Comparison of ENCODE assay signal across 8 cellular contexts in the genomic region with DNA sequence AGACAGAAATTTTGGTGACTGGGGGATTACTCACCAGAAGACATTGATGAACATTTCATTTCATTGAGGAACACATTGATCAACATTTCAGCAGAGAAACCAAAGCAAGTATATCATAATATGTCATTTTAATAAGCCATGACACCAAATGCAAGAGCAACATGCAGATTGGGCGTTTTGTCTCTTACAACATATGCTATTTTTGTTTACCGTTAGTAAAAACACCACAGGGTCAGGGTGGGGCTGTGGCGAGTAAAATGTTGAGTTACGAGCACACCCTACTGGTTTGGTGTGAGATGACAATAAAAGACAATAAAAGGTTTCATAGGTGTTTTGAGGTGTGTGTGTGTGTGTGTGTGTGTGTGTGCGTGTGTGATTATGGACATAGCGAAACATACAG.
DNase-seq lines count a peak whose midpoint lies in the region; ATAC-seq, FAIRE-seq and TF ChIP-seq lines count a peak whose summit lies in the region.
"Had no signal": no experiment of that assay in that cellular context is flagged by ENCODE, and none has a peak within 500 bp of the region (broad histone marks: within the 10 kb centered on the region; RNA-seq: fewer than 3 reads in every experiment).

No MANE protein-coding gene starts in this region.

- RAD21 ChIA-PET in GM12878 (lab: Charles Lee; ENCODE audit: unreplicated experiment): interaction anchor here (0.9 to 1.2 kb wide), 3 partner anchors 10 to 501 kb away, joined by 3 to 6 read pairs (median 3); no protein-coding TSS in a partner anchor

- TF ChIP-seq CTCF in GM12874 (IDR thresholded peaks at IDR 0.05; ENCODE audit: insufficient read depth, low read depth, low read length): peak; percentile 28; the same call in 1 of the 2 replicates
- peak; percentile 29 to 51 (median 36); a peak in 4 of 6 replicates for TF ChIP-seq CTCF in GM12878 (IDR thresholded peaks at IDR 0.05 in 2 of 3, conservative IDR thresholded peaks at IDR 0.05 in 1 of 3; ENCODE audit: control insufficient read depth in 2 of 3, extremely low read depth in 1 of 3, insufficient read depth in 1 of 3, low read depth in 3 of 3, low read length in 3 of 3)
- TF ChIP-seq CTCF in osteocyte (IDR thresholded peaks at IDR 0.05): peak; percentile 47
- peak in 1 of 4 experiments; percentile 9 for TF ChIP-seq CTCF in sigmoid colon (IDR thresholded peaks at IDR 0.05)

- H3K27me3 Mint-ChIP-seq in osteocyte (ENCODE audit: unreplicated experiment): no peaks in the 10 kb centered on the region

- no peaks in the 10 kb centered on the region for H3K4me1 Mint-ChIP-seq in osteocyte (ENCODE audit: unreplicated experiment)

- TF ChIP-seq RAD21 in Ishikawa (IDR thresholded peaks at IDR 0.05; ENCODE audit: low read depth): peak; percentile 61
- peak; percentile 77 for TF ChIP-seq RAD21 in GM12878 (IDR thresholded peaks at IDR 0.05; ENCODE audit: insufficient read depth, low read depth, low read length)

- H3K4me2 ChIP-seq in GM12878 (ENCODE audit: control insufficient read depth, insufficient read depth): no peak overlapping the region

- H4K20me1 ChIP-seq in GM12878 (ENCODE audit: control insufficient read depth, insufficient read depth): no peaks in the 10 kb centered on the region

- peak; percentile 85 for FAIRE-seq in GM12878 (lab: Jason Lieb, UNC)
- FAIRE-seq: colon had no signal

- 33% methylated on average over 6 of the region's 6 CpGs for WGBS in GM12878 (ENCODE audit: insufficient coverage, insufficient replicate concordance, low lambda C conversion rate, missing lambda C conversion rate)
- 11 to 60% methylated on average over 6 of the region's 6 CpGs for WGBS in sigmoid colon, 2 donors

- intact Hi-C loops in GM12878 (cut with micrococcal nuclease; ENCODE audit: unreplicated experiment) (loop anchor here (1.0 to 5.0 kb wide), 4 partner anchors 202 to 715 kb away; no protein-coding TSS in a partner anchor), sigmoid colon (cut with DNase I) (no loop called here)

- H3K79me2 ChIP-seq in GM12878 (ENCODE audit: control insufficient read depth, insufficient read depth, low read length): no peaks in the 10 kb centered on the region

- H3K4me3 Mint-ChIP-seq in osteocyte (ENCODE audit: unreplicated experiment): no peak overlapping the region

- SMC1A ChIA-PET in GM12878 (lab: Charles Lee; ENCODE audit: uncharacterized antibody, unreplicated experiment): interaction anchor here (0.6 to 4.5 kb wide), 6 partner anchors 10 to 721 kb away, joined by 3 to 24 read pairs (median 4); no protein-coding TSS in a partner anchor

- H2AFZ ChIP-seq in GM12878 (ENCODE audit: control insufficient read depth, low read depth, low read length): no peak overlapping the region

- in situ Hi-C loops in GM12878 (cut with MboI): loop anchor here (10.0 kb wide), 1 partner anchor 512 kb away; no protein-coding TSS in a partner anchor

- H3K9ac ChIP-seq in GM12878 (ENCODE audit: control insufficient read depth, insufficient read depth, low read length): no peak overlapping the region

- H3K27ac Mint-ChIP-seq in osteocyte (ENCODE audit: unreplicated experiment): no peak overlapping the region

- POLR2A ChIA-PET in GM12878 (lab: Charles Lee): interaction anchor here (0.5 kb wide), 1 partner anchor 23 kb away, joined by 3 read pairs; no protein-coding TSS in a partner anchor

- DNase-seq in GM12878 (ENCODE audit: low read depth, low spot score) (no peak), osteocyte (ENCODE audit: extremely low spot score, unreplicated experiment) (no peak), sigmoid colon (no peak)
- no peak for DNase-seq in activated T-cell treated with anti-CD3 and anti-CD28 coated beads, Interleukin-2, amount 50 U/mL, for 1 hour

- CTCF ChIA-PET in GM12878 (lab: Yijun Ruan, JAX): interaction anchor here (0.6 to 2.0 kb wide), 7 partner anchors 15 to 564 kb away, joined by 3 to 8 read pairs (median 4); no protein-coding TSS in a partner anchor

- no TSS peak for BruUV-seq in GM12878 (replicated peaks; lab: Mats Ljungman, UMichigan)

- TF ChIP-seq POLR2A in GM12878 (IDR thresholded peaks at IDR 0.05; ENCODE audit: low read depth, low read length) (no peak), sigmoid colon (IDR thresholded peaks at IDR 0.05) (no peak)

- H3K4me3 ChIP-seq in GM12878 (no peak overlapping the region), sigmoid colon (no peak overlapping the region)

- no peak for TF ChIP-seq EP300 in Ishikawa (IDR thresholded peaks at IDR 0.05; ENCODE audit: borderline replicate concordance)
- no peak for TF ChIP-seq EP300 in GM12878 (IDR thresholded peaks at IDR 0.05; ENCODE audit: borderline replicate concordance in 1 of 2, control insufficient read depth in 1 of 2, low read depth in 2 of 2, low read length in 2 of 2)
- TF ChIP-seq EP300 in sigmoid colon (IDR thresholded peaks at IDR 0.05): no peak

- peak; percentile 87 for ATAC-seq in GM12878
- ATAC-seq in GM19351 (IDR thresholded peaks at IDR 0.05; ENCODE audit: unreplicated experiment): no peak

- H3K4me1 ChIP-seq in GM12878 (ENCODE audit: control insufficient read depth, insufficient read depth, low read length) (no peaks in the 10 kb centered on the region), sigmoid colon (peaks cover 0 to 10% (median 2%) of the 10 kb centered on the region in 4 donors)

- H3K27me3 ChIP-seq in GM12878 (replicated peaks in 1 of 2; ENCODE audit: control insufficient read depth in 2 of 2, insufficient read depth in 2 of 2, low read length in 1 of 2) (no peaks in the 10 kb centered on the region), sigmoid colon (no peaks in the 10 kb centered on the region)

- H3K9me3 Mint-ChIP-seq in osteocyte (ENCODE audit: unreplicated experiment): no peaks in the 10 kb centered on the region

- H3K27ac ChIP-seq in GM12878 (ENCODE audit: control insufficient read depth, insufficient read depth): no peak overlapping the region
- no peak overlapping the region for H3K27ac ChIP-seq in sigmoid colon

- H3K36me3 ChIP-seq in GM12878 (ENCODE audit: control insufficient read depth in 2 of 2, insufficient read depth in 2 of 2, low read length in 1 of 2) (no peaks in the 10 kb centered on the region), sigmoid colon (no peaks in the 10 kb centered on the region)

- no peaks in the 10 kb centered on the region for H3K36me3 Mint-ChIP-seq in osteocyte (ENCODE audit: unreplicated experiment)

- H3K9me3 ChIP-seq in GM12878 (replicated peaks; ENCODE audit: control insufficient read depth, insufficient read depth, low read length) (no peaks in the 10 kb centered on the region), sigmoid colon (no peaks in the 10 kb centered on the region)

TF ChIP-seq in Ishikawa, 13 proteins besides CTCF, POLR2A, EP300 and RAD21 (continues in another document):
- no peak for TF ChIP-seq TAF1 (IDR thresholded peaks at IDR 0.05; ENCODE audit: low read depth)
- TF ChIP-seq, protein P1, sequence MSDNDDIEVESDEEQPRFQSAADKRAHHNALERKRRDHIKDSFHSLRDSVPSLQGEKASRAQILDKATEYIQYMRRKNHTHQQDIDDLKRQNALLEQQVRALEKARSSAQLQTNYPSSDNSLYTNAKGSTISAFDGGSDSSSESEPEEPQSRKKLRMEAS (IDR thresholded peaks at IDR 0.05): no peak
- no peak for TF ChIP-seq YY1 (IDR thresholded peaks at IDR 0.05; ENCODE audit: low read depth)
- no peak for TF ChIP-seq CREB1 (IDR thresholded peaks at IDR 0.05; ENCODE audit: low read depth)

TF ChIP-seq in GM12878, 131 proteins besides CTCF, POLR2A, EP300 and RAD21:
- TF ChIP-seq SMC3 (IDR thresholded peaks at IDR 0.05; ENCODE audit: borderline replicate concordance, low read length) (peak; percentile 53; the same call in 1 of the 2 replicates), BHLHE40 (IDR thresholded peaks at IDR 0.05; ENCODE audit: borderline replicate concordance in 1 of 2, low read depth in 2 of 2, low read length in 1 of 2) (no peak)
